In the genomic region with DNA sequence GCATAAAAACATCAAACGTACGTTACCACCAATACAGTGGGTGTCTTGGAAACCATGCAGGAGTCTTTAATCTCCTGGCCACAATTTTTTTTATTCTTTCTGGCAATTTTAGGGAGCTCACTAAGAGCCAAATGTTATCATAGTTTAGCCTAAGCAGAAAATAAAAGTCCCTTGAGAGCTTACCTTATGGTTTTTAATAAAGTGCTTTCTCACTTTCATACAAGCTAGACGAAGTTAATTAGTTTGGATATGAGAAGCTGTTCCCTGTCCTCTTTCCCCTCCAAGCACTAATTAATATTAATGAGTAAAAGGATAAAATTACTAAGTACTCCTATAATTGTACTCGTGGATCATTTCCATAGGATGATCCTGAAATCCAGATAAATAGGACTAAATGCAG, we compare ENCODE assay signal across 30 cellular contexts. TPM values are rescaled to one million over a fixed set of nuclear protein-coding genes. Genes with fewer than 3 reads are reported as not detected.
"Had no signal": no experiment of that assay in that cellular context is flagged by ENCODE, and none has a peak within 500 bp of the region (broad histone marks: within the 10 kb centered on the region; RNA-seq: fewer than 3 reads in every experiment).

No MANE protein-coding gene starts in this region.

- H3K27ac Mint-ChIP-seq: activated B cell treated with CpG ODN at 0.5 μM for 24 hours; activated CD4-positive, alpha-beta T cell treated with anti-CD3 and anti-CD28 coated beads, Interleukin-2, amount 10 ng/mL, durations not matched to agents 24 days and 14 days; activated naive CD4-positive, alpha-beta T cell treated with anti-CD3 and anti-CD28 coated beads, Interleukin-2, amount 50 U/mL, for 72 hours; activated naive CD8-positive, alpha-beta T cell treated with anti-CD3 and anti-CD28 coated beads, Interleukin-2, amount 50 U/mL, for 24 hours; T-cell had no signal

- H3K27ac ChIP-seq: ascending aorta, body of pancreas, SJSA1 had no signal

- H3K27me3 ChIP-seq: ascending aorta, body of pancreas, SJSA1 had no signal

- H3K9me3 Mint-ChIP-seq: activated CD4-positive, alpha-beta T cell treated with anti-CD3 and anti-CD28 coated beads, Interleukin-2, amount 10 ng/mL, durations not matched to agents 24 days and 14 days; central memory CD8-positive, alpha-beta T cell had no signal

- H3K36me3 Mint-ChIP-seq: activated naive CD4-positive, alpha-beta T cell treated with anti-CD3 and anti-CD28 coated beads, Interleukin-2, amount 50 U/mL, for 72 hours; T-cell had no signal

- DNase-seq: activated B cell treated with CpG ODN at 0.5 μM for 24 hours; activated CD4-positive, alpha-beta T cell treated with anti-CD3 and anti-CD28 coated beads for 1 hour; activated CD4-positive, alpha-beta T cell treated with anti-CD3 and anti-CD28 coated beads, Interleukin-2, amount 10 ng/mL, durations not matched to agents 24 days and 14 days; activated CD4-positive, alpha-beta T cell treated with anti-CD3 and anti-CD28 coated beads, Interleukin-2, amount 50 U/mL, for 48 hours; activated CD8-positive, alpha-beta memory T cell treated with anti-CD3 and anti-CD28 coated beads for 24 hours; activated effector memory CD4-positive, alpha-beta T cell treated with anti-CD3 and anti-CD28 coated beads, Interleukin-2, amount 50 U/mL, for 16 hours; activated naive CD4-positive, alpha-beta T cell treated with Interleukin-2 at 50 U/mL for 16 hours; activated naive CD8-positive, alpha-beta T cell treated with anti-CD3 and anti-CD28 coated beads, Interleukin-2, amount 50 U/mL, for 24 hours; activated T-cell treated with anti-CD3 and anti-CD28 coated beads, Interleukin-2, amount 50 U/mL, for 4 hours; amniotic stem cell; body of pancreas; NCI-H1092; NCI-H1417; NCI-H1930; NCI-H2171; NCI-H2227 treated with DMSO at 0.1 percent for 48 hours; NCI-H446 treated with DMSO at 0.1 percent for 48 hours; NCI-H526; NCI-H774; NK-92 treated with Interleukin-12 subunit alpha and Interleukin-12 subunit beta, amount 100 ng/mL, for 24 hours; PC-3; SHP77; T-cell; T-helper 2 cell; T1000 had no signal

- H3K36me3 ChIP-seq: ascending aorta, SJSA1 had no signal

- ATAC-seq: activated naive CD4-positive, alpha-beta T cell treated with anti-CD3 and anti-CD28 coated beads, Interleukin-2, amount 50 U/mL, for 72 hours; activated naive CD8-positive, alpha-beta T cell treated with anti-CD3 and anti-CD28 coated beads, Interleukin-2, amount 50 U/mL, for 24 hours; activated T-cell treated with anti-CD3 and anti-CD28 coated beads, Interleukin-2, amount 50 U/mL, for 4 hours; body of pancreas; PC-3; T-cell had no signal

- H3K4me1 Mint-ChIP-seq: activated CD4-positive, alpha-beta T cell treated with anti-CD3 and anti-CD28 coated beads, Interleukin-2, amount 10 ng/mL, durations not matched to agents 24 days and 14 days; central memory CD8-positive, alpha-beta T cell had no signal

- H3K4me1 ChIP-seq: ascending aorta, body of pancreas, SJSA1 had no signal

- H3K4me3 ChIP-seq: ascending aorta, body of pancreas, SJSA1 had no signal

- H3K4me3 Mint-ChIP-seq: activated B cell treated with CpG ODN at 0.5 μM for 24 hours; activated CD4-positive, alpha-beta T cell treated with anti-CD3 and anti-CD28 coated beads, Interleukin-2, amount 10 ng/mL, durations not matched to agents 24 days and 14 days; activated naive CD8-positive, alpha-beta T cell treated with anti-CD3 and anti-CD28 coated beads, Interleukin-2, amount 50 U/mL, for 24 hours; activated T-cell treated with anti-CD3 and anti-CD28 coated beads, Interleukin-2, amount 50 U/mL, for 4 hours; central memory CD8-positive, alpha-beta T cell; T-cell had no signal

- H3K9me3 ChIP-seq: body of pancreas, SJSA1 had no signal

RNA-seq across cellular contexts. Expression of gene HECW1, which starts 58.5 kb away (rescaled TPM):
- total RNA-seq: activated B cell treated with CpG ODN at 0.5 μM for 24 hours; activated CD4-positive, alpha-beta T cell treated with anti-CD3 and anti-CD28 coated beads, Interleukin-2, amount 10 ng/mL, durations not matched to agents 24 days and 14 days; activated naive CD4-positive, alpha-beta T cell treated with anti-CD3 and anti-CD28 coated beads, Interleukin-2, amount 50 U/mL, for 72 hours; activated T-cell treated with anti-CD3 and anti-CD28 coated beads, Interleukin-2, amount 50 U/mL, for 4 hours; ascending aorta; MCF 10A; T-cell had no signal
